19 cellular contexts compared by ENCODE assay signal in genomic region chr5:146060221-146060585, GRCh38. TPM values are rescaled to one million over a fixed set of nuclear protein-coding genes. Genes with fewer than 3 reads are reported as not detected.
DNase-seq lines count a peak whose midpoint lies in the region; ATAC-seq and TF ChIP-seq lines count a peak whose summit lies in the region.
"Had no signal": no experiment of that assay in that cellular context is flagged by ENCODE, and none has a peak within 500 bp of the region (broad histone marks: within the 10 kb centered on the region; RNA-seq: fewer than 3 reads in every experiment).

No MANE protein-coding gene starts in this region.

- H3K9me3 ChIP-seq in cardiac muscle cell (ENCODE audit: low read depth) (no peaks in the 10 kb centered on the region), right atrium auricular region (no peaks in the 10 kb centered on the region), osteoblast (ENCODE audit: low read depth, low read length) (no peaks in the 10 kb centered on the region)
- H3K9me3 ChIP-seq: BLaER1 had no signal

- TF ChIP-seq CTCF in cardiac muscle cell (IDR thresholded peaks at IDR 0.05; ENCODE audit: low read depth, low read length) (no peak), right atrium auricular region (IDR thresholded peaks at IDR 0.05) (no peak), osteoblast (IDR thresholded peaks at IDR 0.05; ENCODE audit: extremely low read depth, low read depth, low read length) (no peak)

- H2AFZ ChIP-seq in osteoblast (ENCODE audit: low read length), result no peak overlapping the region

- no peak for ATAC-seq in Right ventricle myocardium inferior
- no peak for ATAC-seq in HG03521 (IDR thresholded peaks at IDR 0.05; ENCODE audit: unreplicated experiment)
- ATAC-seq: HCT116 had no signal

- H3K27me3 ChIP-seq in cardiac muscle cell (no peaks in the 10 kb centered on the region), right atrium auricular region (no peaks in the 10 kb centered on the region), osteoblast (ENCODE audit: insufficient read depth, low read length) (no peaks in the 10 kb centered on the region)
- H3K27me3 ChIP-seq: BLaER1 had no signal

- H3K4me1 Mint-ChIP-seq in activated T-helper 2 cell treated with anti-CD3 and anti-CD28 coated beads, Interferon-gamma antibody, Interleukin-2, Interleukin-4, amounts not matched to agents 10 μg/mL and 5 μg/mL and 100 μg/mL, durations not matched to agents 14 hours and 24 hours and 36 hours (ENCODE audit: low read depth), result no peaks in the 10 kb centered on the region
- H3K4me1 Mint-ChIP-seq: CD4-positive, alpha-beta memory T cell had no signal

- H3K4me2 ChIP-seq in osteoblast (ENCODE audit: insufficient read depth, low read length), result no peak overlapping the region
- H3K4me2 ChIP-seq: BLaER1 had no signal

- no peaks in the 10 kb centered on the region for H3K9me3 Mint-ChIP-seq in activated T-helper 2 cell treated with anti-CD3 and anti-CD28 coated beads, Interferon-gamma antibody, Interleukin-2, Interleukin-4, amounts not matched to agents 10 μg/mL and 5 μg/mL and 100 μg/mL, durations not matched to agents 14 hours and 24 hours and 36 hours
- H3K9me3 Mint-ChIP-seq: CD14-positive monocyte, HFFc6 had no signal

- no peak overlapping the region for H3K4me3 Mint-ChIP-seq in activated T-helper 2 cell treated with anti-CD3 and anti-CD28 coated beads, Interferon-gamma antibody, Interleukin-2, Interleukin-4, amounts not matched to agents 10 μg/mL and 5 μg/mL and 100 μg/mL, durations not matched to agents 14 hours and 24 hours and 36 hours (ENCODE audit: low read depth)
- H3K4me3 Mint-ChIP-seq: CD14-positive monocyte; CD4-positive, alpha-beta memory T cell; HFFc6 had no signal

- H3K4me1 ChIP-seq in cardiac muscle cell (ENCODE audit: low read depth) (peaks cover 36% of the 10 kb centered on the region), right atrium auricular region (peaks cover 0 to 30% of the 10 kb centered on the region in 2 donors), osteoblast (ENCODE audit: insufficient read depth, low read length) (no peaks in the 10 kb centered on the region)
- H3K4me1 ChIP-seq: BLaER1 had no signal

- peaks cover 9% of the 10 kb centered on the region for H3K27me3 Mint-ChIP-seq in activated T-helper 2 cell treated with anti-CD3 and anti-CD28 coated beads, Interferon-gamma antibody, Interleukin-2, Interleukin-4, amounts not matched to agents 10 μg/mL and 5 μg/mL and 100 μg/mL, durations not matched to agents 14 hours and 24 hours and 36 hours (ENCODE audit: low read depth)

- no peak overlapping the region for H3K27ac Mint-ChIP-seq in activated T-helper 2 cell treated with anti-CD3 and anti-CD28 coated beads, Interferon-gamma antibody, Interleukin-2, Interleukin-4, amounts not matched to agents 10 μg/mL and 5 μg/mL and 100 μg/mL, durations not matched to agents 14 hours and 24 hours and 36 hours
- H3K27ac Mint-ChIP-seq: CD14-positive monocyte; CD4-positive, alpha-beta memory T cell; HFFc6 had no signal

- H3K36me3 Mint-ChIP-seq in activated T-helper 2 cell treated with anti-CD3 and anti-CD28 coated beads, Interferon-gamma antibody, Interleukin-2, Interleukin-4, amounts not matched to agents 10 μg/mL and 5 μg/mL and 100 μg/mL, durations not matched to agents 14 hours and 24 hours and 36 hours (ENCODE audit: low read depth), result no peaks in the 10 kb centered on the region
- H3K36me3 Mint-ChIP-seq: CD14-positive monocyte; CD4-positive, alpha-beta memory T cell had no signal

- H3K4me3 ChIP-seq in cardiac muscle cell, result no peak overlapping the region
- peak overlapping the region; percentile 38 to 44 for H3K4me3 ChIP-seq in right atrium auricular region
- no peak overlapping the region for H3K4me3 ChIP-seq in osteoblast (ENCODE audit: insufficient read depth, low read length)
- H3K4me3 ChIP-seq: BLaER1 had no signal

- intact Hi-C loops in Right ventricle myocardium inferior (cut with DNase I), result no loop called here
- intact Hi-C loops in activated T-helper 2 cell treated with anti-CD3 and anti-CD28 coated beads, Interferon-gamma antibody, Interleukin-2, Interleukin-4, amounts not matched to agents 10 μg/mL and 5 μg/mL and 100 μg/mL, durations not matched to agents 14 hours and 24 hours and 36 hours (cut with micrococcal nuclease), result no loop called here

- H3K79me2 ChIP-seq in osteoblast (ENCODE audit: insufficient read depth, low read length), result no peaks in the 10 kb centered on the region

- H3K27ac ChIP-seq in cardiac muscle cell (peak overlapping the region; percentile 96), right atrium auricular region (peak overlapping the region; percentile 81 to 95), osteoblast (ENCODE audit: low read depth, low read length) (no peak overlapping the region)
- H3K27ac ChIP-seq: BLaER1, HL-60 had no signal

- DNase-seq in cardiac muscle cell (ENCODE audit: low read depth in 1 of 2, low spot score in 1 of 2) (no peak), Right ventricle myocardium inferior (ENCODE audit: missing footprints) (no peak), right atrium auricular region (ENCODE audit: low spot score) (peak; percentile 9), osteoblast (ENCODE audit: insufficient read length, low spot score, missing footprints) (peak; percentile 52), NCI-H226 (no peak)
- no peak for DNase-seq in activated T-helper 2 cell treated with anti-CD3 and anti-CD28 coated beads, Interferon-gamma antibody, Interleukin-2, Interleukin-4, amounts not matched to agents 10 μg/mL and 5 μg/mL and 100 μg/mL, durations not matched to agents 14 hours and 24 hours and 36 hours (ENCODE audit: low spot score)
- DNase-seq: 8988T; CD4-positive, alpha-beta memory T cell; DMS153; DMS79; GDM1; GOT3; HFFc6 had no signal

- H3K36me3 ChIP-seq in cardiac muscle cell (no peaks in the 10 kb centered on the region), right atrium auricular region (peaks cover 9% of the 10 kb centered on the region), osteoblast (ENCODE audit: insufficient read depth, low read length) (peaks cover 5% of the 10 kb centered on the region)
- H3K36me3 ChIP-seq: BLaER1 had no signal

- H4K20me1 ChIP-seq in osteoblast (ENCODE audit: insufficient read depth, low read length), result no peaks in the 10 kb centered on the region
- H4K20me1 ChIP-seq: BLaER1 had no signal

RNA-seq across cellular contexts. Expression of gene PLAC8L1, which starts 45.2 kb away (rescaled TPM):
- total RNA-seq in cardiac muscle cell (not detected in 2 replicates), Right ventricle myocardium inferior (not detected), right atrium auricular region (not detected), osteoblast (not detected in 2 replicates)
- polyA plus RNA-seq in cardiac muscle cell, result 1.1 and 1.2 TPM in 2 replicates
- 0.71 and 0.74 TPM in 2 replicates for total RNA-seq in activated T-helper 2 cell treated with anti-CD3 and anti-CD28 coated beads, Interferon-gamma antibody, Interleukin-2, Interleukin-4, amounts not matched to agents 10 μg/mL and 5 μg/mL and 100 μg/mL, durations not matched to agents 14 hours and 24 hours and 36 hours
- total RNA-seq: HT1080 had no signal
- polyA plus RNA-seq: CD14-positive monocyte; CD4-positive, alpha-beta memory T cell had no signal

Comparison
In these comparisons a context has a peak if more than half of its experiments do, and no peak if none do; other contexts are left out.
1. DNase-seq: peak in right atrium auricular region (single experiment) and osteoblast (single experiment); none in cardiac muscle cell (0 of 2), Right ventricle myocardium inferior (single experiment), activated T-helper 2 cell treated with anti-CD3 and anti-CD28 coated beads, Interferon-gamma antibody, Interleukin-2, Interleukin-4, amounts not matched to agents 10 μg/mL and 5 μg/mL and 100 μg/mL, durations not matched to agents 14 hours and 24 hours and 36 hours (single experiment) and NCI-H226 (single experiment).
2. H3K4me3 ChIP-seq: peak in right atrium auricular region (2 of 2); none in cardiac muscle cell (single experiment) and osteoblast (single experiment).